In the genomic region with DNA sequence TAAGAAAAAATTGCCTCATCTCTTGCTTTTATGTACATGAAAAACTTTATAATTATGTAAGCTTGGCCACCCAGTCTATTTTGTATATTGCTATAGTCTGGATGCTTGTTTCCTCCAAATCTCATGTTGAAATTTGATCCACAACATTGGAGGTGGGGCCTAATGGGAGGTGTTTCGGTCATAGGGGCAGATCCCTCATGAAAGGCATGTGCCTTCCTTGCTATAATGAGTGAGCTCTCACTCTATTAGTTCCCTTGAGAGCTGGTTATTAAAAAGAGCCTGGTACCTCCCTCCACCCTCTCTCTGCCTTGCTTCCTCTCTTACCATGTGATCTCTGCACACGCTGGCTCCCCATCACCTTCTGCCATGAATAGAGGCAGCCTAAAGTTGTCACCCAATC, we compare ENCODE assay signal across 26 cellular contexts.
DNase-seq lines count a peak whose midpoint lies in the region; ATAC-seq, FAIRE-seq and TF ChIP-seq lines count a peak whose summit lies in the region.
"Had no signal": no experiment of that assay in that cellular context is flagged by ENCODE, and none has a peak within 500 bp of the region (broad histone marks: within the 10 kb centered on the region; RNA-seq: fewer than 3 reads in every experiment).

No MANE protein-coding gene starts in this region.

- H4K91ac ChIP-seq in H1 (replicated peaks; ENCODE audit: insufficient read length, low read length) = no peak overlapping the region

- no peak overlapping the region for H3K14ac ChIP-seq in H1 (ENCODE audit: insufficient read length)

- 13% methylated on average over 2 of the region's 2 CpGs; no CpG with 5 or more reads in 1 of the 2 experiments for WGBS in H1 (ENCODE audit: extremely low coverage in 1 of 2, insufficient coverage in 1 of 2, insufficient read length in 1 of 2, insufficient replicate concordance in 2 of 2, low coverage in 1 of 2, low lambda C conversion rate in 2 of 2, missing lambda C conversion rate in 1 of 2), 2 experiments
- 75 to 77% methylated on average over 2 of the region's 2 CpGs for WGBS in upper lobe of left lung, 2 donors

- H3K4ac ChIP-seq in H1 (replicated peaks; ENCODE audit: insufficient read length, low read depth, low read length) = no peak overlapping the region

- no peak for TF ChIP-seq POLR2A in NB4 (IDR thresholded peaks at IDR 0.05; ENCODE audit: extremely low read depth, insufficient read length)
- no peak for TF ChIP-seq POLR2A in H1 (IDR thresholded peaks at IDR 0.05; ENCODE audit: control extremely low read depth in 1 of 2, low read depth in 2 of 2, low read length in 2 of 2)
- no peak for TF ChIP-seq POLR2A in upper lobe of left lung (IDR thresholded peaks at IDR 0.05)

- no peaks in the 10 kb centered on the region for H3K79me2 ChIP-seq in GM23338 (replicated peaks; ENCODE audit: insufficient read depth)
- H3K79me2 ChIP-seq in H1 (ENCODE audit: control insufficient read depth in 1 of 2, insufficient read depth in 2 of 2, low read length in 2 of 2) = no peaks in the 10 kb centered on the region
- H3K79me2 ChIP-seq: hepatocyte had no signal

- H3K27ac Mint-ChIP-seq in GM23338 (no peak overlapping the region), neural crest cell (ENCODE audit: unreplicated experiment) (peak overlapping the region; percentile 9)
- H3K27ac Mint-ChIP-seq: activated CD8-positive, alpha-beta T cell treated with anti-CD3 and anti-CD28 coated beads for 36 hours; activated naive CD4-positive, alpha-beta T cell treated with anti-CD3 and anti-CD28 coated beads, Interleukin-2, amount 50 U/mL, for 72 hours; stimulated activated naive CD8-positive, alpha-beta T cell treated with anti-CD3 and anti-CD28 coated beads, Interleukin-15, Interleukin-2, amounts not matched to agents 100 ng/mL and 50 ng/mL, for 24 hours had no signal

- POLR2A ChIA-PET in H1 (lab: Charles Lee; ENCODE audit: partially characterized antibody) = no interaction called here

- H3K56ac ChIP-seq in H1 (replicated peaks; ENCODE audit: insufficient read length, low read depth, low read length) = no peak overlapping the region

- no peaks in the 10 kb centered on the region for H3K23me2 ChIP-seq in H1 (ENCODE audit: low read depth, low read length)

- H3F3A ChIP-seq in GM23338 (replicated peaks; ENCODE audit: low read depth) = no peaks in the 10 kb centered on the region

- H2BK12ac ChIP-seq in H1 (ENCODE audit: low read depth, low read length) = no peak overlapping the region

- H3K4me1 ChIP-seq in GM23338 (ENCODE audit: insufficient read depth) (peaks cover 39% of the 10 kb centered on the region), H1 (replicated peaks in 1 of 4; ENCODE audit: control insufficient read depth in 3 of 4, insufficient read depth in 4 of 4, low read length in 3 of 4) (peaks cover 0 to 7% (median 1%) of the 10 kb centered on the region in 4 experiments; a peak in 3 of 7 replicates), upper lobe of left lung (no peaks in the 10 kb centered on the region)
- H3K4me1 ChIP-seq: esophagus muscularis mucosa, left lung, SJSA1 had no signal

- ATAC-seq in GM23338 (peak; percentile 86), upper lobe of left lung (ENCODE audit: low FRiP score in 2 of 2) (no peak), HG03442 (IDR thresholded peaks at IDR 0.05; ENCODE audit: unreplicated experiment) (no peak)
- ATAC-seq: activated CD8-positive, alpha-beta T cell treated with anti-CD3 and anti-CD28 coated beads for 36 hours; activated naive CD4-positive, alpha-beta T cell treated with anti-CD3 and anti-CD28 coated beads, Interleukin-2, amount 50 U/mL, for 72 hours; left lung had no signal

- H3K27me3 Mint-ChIP-seq in GM23338 (ENCODE audit: insufficient read depth, low read depth, poor library complexity) (peaks cover 55% of the 10 kb centered on the region), neural crest cell (ENCODE audit: low read depth) (no peaks in the 10 kb centered on the region)
- H3K27me3 Mint-ChIP-seq: activated CD8-positive, alpha-beta T cell treated with anti-CD3 and anti-CD28 coated beads for 36 hours; stimulated activated naive CD8-positive, alpha-beta T cell treated with anti-CD3 and anti-CD28 coated beads, Interleukin-15, Interleukin-2, amounts not matched to agents 100 ng/mL and 50 ng/mL, for 24 hours had no signal

- H2BK120ac ChIP-seq in H1 (replicated peaks; ENCODE audit: low read depth, low read length) = no peak overlapping the region

- H2BK15ac ChIP-seq in H1 (ENCODE audit: low read length) = no peak overlapping the region

- no peak overlapping the region for H4K8ac ChIP-seq in H1 (ENCODE audit: extremely low read depth, insufficient read depth, low read length)

- H2AK5ac ChIP-seq in H1 (ENCODE audit: low read depth, low read length) = no peak overlapping the region

- H2BK5ac ChIP-seq in H1 (ENCODE audit: low read depth, low read length) = no peak overlapping the region

- TF ChIP-seq RAD21 in H1 (IDR thresholded peaks at IDR 0.05 in 1 of 2, conservative IDR thresholded peaks at IDR 0.05 in 1 of 2; ENCODE audit: low read depth in 2 of 2, low read length in 2 of 2) = no peak

- DNase-seq in GM23338 (ENCODE audit: low spot score) (peak; percentile 58), NB4 (ENCODE audit: low read depth) (peak; percentile 75), H1 (ENCODE audit: low read depth in 1 of 2, low spot score in 2 of 2) (no peak), neural crest cell (ENCODE audit: low read depth, low spot score) (no peak), 8988T (no peak), upper lobe of left lung (no peak)
- DNase-seq: activated CD4-positive, CD25-positive, alpha-beta regulatory T cell treated with anti-CD3 and anti-CD28 coated beads, Interleukin-2, amount 50 U/mL, for 72 hours; activated CD8-positive, alpha-beta T cell treated with anti-CD3 and anti-CD28 coated beads for 36 hours; GDM1; Karpas-422; left lung; naive B cell; NCI-H524; ovary; RPMI8226 had no signal

- no peak for TF ChIP-seq EP300 in H1 (IDR thresholded peaks at IDR 0.05; ENCODE audit: borderline replicate concordance in 1 of 2, low read depth in 2 of 2, low read length in 2 of 2)
- no peak for TF ChIP-seq EP300 in upper lobe of left lung (IDR thresholded peaks at IDR 0.05)

- peaks cover 5% of the 10 kb centered on the region for H4K20me1 ChIP-seq in GM23338 (replicated peaks; ENCODE audit: insufficient read depth)
- peaks cover 0 to 3% of the 10 kb centered on the region in 2 experiments for H4K20me1 ChIP-seq in H1 (replicated peaks in 1 of 2; ENCODE audit: control insufficient read depth in 1 of 2, insufficient read depth in 2 of 2, low read length in 2 of 2)

- H3K79me1 ChIP-seq in H1 (ENCODE audit: low read depth, low read length) = no peaks in the 10 kb centered on the region

- H3K9me3 ChIP-seq in H1 (ENCODE audit: insufficient read depth in 2 of 2, low read depth in 1 of 2, low read length in 1 of 2) (no peaks in the 10 kb centered on the region), upper lobe of left lung (no peaks in the 10 kb centered on the region)
- H3K9me3 ChIP-seq: esophagus muscularis mucosa, left lung, ovary, SJSA1, thoracic aorta had no signal

- peaks cover 4% of the 10 kb centered on the region; the same call in 2 of the 3 replicates for H3K36me3 Mint-ChIP-seq in GM23338 (ENCODE audit: low read depth)
- no peaks in the 10 kb centered on the region for H3K36me3 Mint-ChIP-seq in neural crest cell (ENCODE audit: low read depth)
- H3K36me3 Mint-ChIP-seq: naive B cell had no signal

- no peak overlapping the region for H4K5ac ChIP-seq in H1 (ENCODE audit: insufficient read length, low read depth, low read length)

- no peak for FAIRE-seq in H1 (lab: Jason Lieb, UNC)
- FAIRE-seq: bronchial epithelial cell, colon, GM19239, TTC549 had no signal

- H2AFZ ChIP-seq in GM23338 (no peak overlapping the region), H1 (ENCODE audit: low read length) (no peak overlapping the region)
- H2AFZ ChIP-seq: hepatocyte had no signal

- H3K9me3 Mint-ChIP-seq in GM23338 = peaks cover 4% of the 10 kb centered on the region; the same call in 2 of the 3 replicates
- peaks cover 4% of the 10 kb centered on the region for H3K9me3 Mint-ChIP-seq in neural crest cell
- H3K9me3 Mint-ChIP-seq: activated CD8-positive, alpha-beta T cell treated with anti-CD3 and anti-CD28 coated beads for 36 hours had no signal

- H3K27ac ChIP-seq in GM23338 (ENCODE audit: low read depth) (no peak overlapping the region), H1 (ENCODE audit: low read depth, low read length) (no peak overlapping the region), upper lobe of left lung (no peak overlapping the region)
- H3K27ac ChIP-seq: esophagus muscularis mucosa, hepatocyte, left lung, ovary, SJSA1, thoracic aorta had no signal

- H3K4me3 Mint-ChIP-seq in GM23338 (peak overlapping the region; percentile 2; the same call in 1 of the 3 replicates), neural crest cell (no peak overlapping the region)
- H3K4me3 Mint-ChIP-seq: activated CD8-positive, alpha-beta T cell treated with anti-CD3 and anti-CD28 coated beads for 36 hours; naive B cell; stimulated activated naive CD8-positive, alpha-beta T cell treated with anti-CD3 and anti-CD28 coated beads, Interleukin-15, Interleukin-2, amounts not matched to agents 100 ng/mL and 50 ng/mL, for 24 hours had no signal

- H3K23ac ChIP-seq in H1 (ENCODE audit: insufficient read length) = no peak overlapping the region

- H3K27me3 ChIP-seq in GM23338 (ENCODE audit: insufficient read depth) = peaks cover 60% of the 10 kb centered on the region
- peaks cover 16 to 55% (median 42%) of the 10 kb centered on the region in 4 experiments for H3K27me3 ChIP-seq in H1 (replicated peaks in 1 of 4; ENCODE audit: control insufficient read depth in 3 of 4, extremely low read depth in 1 of 4, insufficient read depth in 3 of 4, low read length in 3 of 4)
- H3K27me3 ChIP-seq in upper lobe of left lung = no peaks in the 10 kb centered on the region
- H3K27me3 ChIP-seq: esophagus muscularis mucosa, hepatocyte, left lung, ovary, SJSA1 had no signal

- no peaks in the 10 kb centered on the region for H3K9me2 ChIP-seq in GM23338 (ENCODE audit: insufficient read depth)

- H3K4me1 Mint-ChIP-seq in GM23338 (peaks cover 45% of the 10 kb centered on the region), neural crest cell (peaks cover 21% of the 10 kb centered on the region)
- H3K4me1 Mint-ChIP-seq: naive B cell had no signal

- H3K4me3 ChIP-seq in GM23338 = peak overlapping the region; percentile 22; the same call in 1 of the 2 replicates
- no peak overlapping the region for H3K4me3 ChIP-seq in NB4 (ENCODE audit: low read depth, low read length)
- H3K4me3 ChIP-seq in H1 (ENCODE audit: extremely low read depth in 1 of 4, insufficient read depth in 2 of 4, low read depth in 3 of 4, low read length in 4 of 4) = no peak overlapping the region
- H3K4me3 ChIP-seq in upper lobe of left lung = no peak overlapping the region
- H3K4me3 ChIP-seq: esophagus muscularis mucosa, hepatocyte, left lung, ovary, SJSA1, thoracic aorta had no signal

- CTCF ChIA-PET in H1 (lab: Charles Lee; ENCODE audit: partially characterized antibody) = interaction anchor here (0.6 kb wide), 1 partner anchor 9 kb away, joined by 3 read pairs; no protein-coding TSS in a partner anchor

- no peak overlapping the region for H3K9ac ChIP-seq in H1 (replicated peaks in 1 of 4; ENCODE audit: extremely low read depth in 1 of 4, low read depth in 3 of 4, low read length in 3 of 4)

- H3K36me3 ChIP-seq in GM23338 (ENCODE audit: insufficient read depth) (no peaks in the 10 kb centered on the region), H1 (ENCODE audit: control insufficient read depth in 2 of 4, insufficient read depth in 4 of 4, low read length in 3 of 4) (no peaks in the 10 kb centered on the region), upper lobe of left lung (no peaks in the 10 kb centered on the region)
- H3K36me3 ChIP-seq: esophagus muscularis mucosa, left lung, ovary, SJSA1, thoracic aorta had no signal

- H3K4me2 ChIP-seq in GM23338 (peak overlapping the region; percentile 18), H1 (ENCODE audit: insufficient read depth in 1 of 2, low read depth in 2 of 2, low read length in 2 of 2) (peak overlapping the region; percentile 24 to 44; a peak in 2 of 4 replicates)
- H3K4me2 ChIP-seq: hepatocyte had no signal

- TF ChIP-seq CTCF in GM23338 (conservative IDR thresholded peaks at IDR 0.05; ENCODE audit: low read depth in 2 of 2) = no peak
- no peak for TF ChIP-seq CTCF in NB4 (IDR thresholded peaks at IDR 0.05; ENCODE audit: low read depth, low read length)
- no peak for TF ChIP-seq CTCF in H1 (IDR thresholded peaks at IDR 0.05; ENCODE audit: control extremely low read depth in 1 of 3, insufficient read depth in 1 of 3, low read depth in 1 of 3, low read length in 3 of 3)
- TF ChIP-seq CTCF in neural crest cell (conservative IDR thresholded peaks at IDR 0.05) = no peak
- TF ChIP-seq CTCF in upper lobe of left lung (IDR thresholded peaks at IDR 0.05) = no peak

- H3K18ac ChIP-seq in H1 (ENCODE audit: extremely low read depth, low read length) = no peak overlapping the region

- H2BK20ac ChIP-seq in H1 (ENCODE audit: low read length) = no peak overlapping the region

Comparison
In these comparisons a context has a peak if more than half of its experiments do, and no peak if none do; other contexts are left out.
1. DNase-seq: peak in GM23338 (single experiment) and NB4 (single experiment); none in H1 (0 of 2), neural crest cell (single experiment), 8988T (single experiment) and upper lobe of left lung (0 of 2).